Comparison of ENCODE assay signal across 9 cellular contexts in genomic region chr3:141646760-141647561, GRCh38.
A peak's percentile ranks its signal among the peaks of the same experiment; 100 is the strongest.
DNase-seq lines count a peak whose midpoint lies in the region; ATAC-seq and TF ChIP-seq lines count a peak whose summit lies in the region.
"Had no signal": no experiment of that assay in that cellular context is flagged by ENCODE, and none has a peak within 500 bp of the region (broad histone marks: within the 10 kb centered on the region; RNA-seq: fewer than 3 reads in every experiment).

No MANE protein-coding gene starts in this region.

- TF ChIP-seq CTCF in neural progenitor cell (IDR thresholded peaks at IDR 0.05): no peak

- no peaks in the 10 kb centered on the region for H4K20me1 ChIP-seq in neural progenitor cell (ENCODE audit: low read depth)

- peak; percentile 37 for DNase-seq in NCI-H1436 (lab: John Stamatoyannopoulos, UW)
- no peak for DNase-seq in NCI-H1436 treated with DMSO at 0.1 percent for 48 hours (lab: John Stamatoyannopoulos, UW)
- DNase-seq in NCI-H82 (lab: John Stamatoyannopoulos, UW): peak; percentile 88
- peak; percentile 80 for DNase-seq in dermis blood vessel endothelial cell
- DNase-seq in neural progenitor cell (ENCODE audit: low spot score): peak; percentile 59
- DNase-seq in effector CD8-positive, alpha-beta T cell (lab: John Stamatoyannopoulos, UW): no peak

- H3K36me3 Mint-ChIP-seq in neural progenitor cell: no peaks in the 10 kb centered on the region

- H3K4me2 ChIP-seq in neural progenitor cell: peak overlapping the region; percentile 38

- no peak overlapping the region for H3K4me3 ChIP-seq in neural progenitor cell
- H3K4me3 ChIP-seq: suprapubic skin had no signal

- peaks cover 2% of the 10 kb centered on the region for H3K9me3 Mint-ChIP-seq in neural progenitor cell

- no peak overlapping the region for H3K9ac ChIP-seq in neural progenitor cell

- H3K27me3 ChIP-seq in neural progenitor cell: no peaks in the 10 kb centered on the region
- H3K27me3 ChIP-seq: suprapubic skin had no signal

- H3K27ac Mint-ChIP-seq in neural progenitor cell: no peak overlapping the region

- no peak overlapping the region for H3K4me3 Mint-ChIP-seq in neural progenitor cell

- H3F3A ChIP-seq in neural progenitor cell (ENCODE audit: low read depth): no peaks in the 10 kb centered on the region

- H3K36me3 ChIP-seq in neural progenitor cell: no peaks in the 10 kb centered on the region
- H3K36me3 ChIP-seq: suprapubic skin had no signal

- H3K4me1 ChIP-seq in neural progenitor cell: no peaks in the 10 kb centered on the region

- H3K9me3 ChIP-seq in neural progenitor cell (ENCODE audit: low read depth): no peaks in the 10 kb centered on the region
- H3K9me3 ChIP-seq: suprapubic skin had no signal

- peak overlapping the region; percentile 82 for H2AFZ ChIP-seq in neural progenitor cell (replicated peaks)

- no peak overlapping the region for H3K27ac ChIP-seq in neural progenitor cell
- H3K27ac ChIP-seq: suprapubic skin had no signal

- H3K4me1 Mint-ChIP-seq in neural progenitor cell: no peaks in the 10 kb centered on the region

- peaks cover 8% of the 10 kb centered on the region for H3K27me3 Mint-ChIP-seq in neural progenitor cell (ENCODE audit: insufficient read depth, low read depth)

- ATAC-seq in HG03457 (IDR thresholded peaks at IDR 0.05; ENCODE audit: unreplicated experiment): no peak
- ATAC-seq in HG03342 (IDR thresholded peaks at IDR 0.05; ENCODE audit: unreplicated experiment): no peak

- no peaks in the 10 kb centered on the region for H3K79me2 ChIP-seq in neural progenitor cell (ENCODE audit: low read depth)

Comparison
In these comparisons a context has a peak if more than half of its experiments do, and no peak if none do; other contexts are left out.
1. DNase-seq: peak in NCI-H1436 (single experiment), NCI-H82 (single experiment), dermis blood vessel endothelial cell (single experiment) and neural progenitor cell (single experiment); none in NCI-H1436 treated with DMSO at 0.1 percent for 48 hours (single experiment) and effector CD8-positive, alpha-beta T cell (single experiment).